Comparison of ENCODE assay signal across 8 cellular contexts in genomic region chr10:59905735-59906416, GRCh38. TPM values are rescaled to one million over a fixed set of nuclear protein-coding genes. Genes with fewer than 3 reads are reported as not detected.
A peak's percentile ranks its signal among the peaks of the same experiment; 100 is the strongest.
DNase-seq lines count a peak whose midpoint lies in the region; ATAC-seq and TF ChIP-seq lines count a peak whose summit lies in the region.

No MANE protein-coding gene starts in this region.

- H3K27ac ChIP-seq in RWPE1 (peak overlapping the region; percentile 89), dorsolateral prefrontal cortex (peak overlapping the region; percentile 66 to 99 (median 94)), upper lobe of right lung (peak overlapping the region; percentile 93)

- H3K4me1 ChIP-seq in mucosa of descending colon (ENCODE audit: low read depth) (peaks cover 37% of the 10 kb centered on the region), upper lobe of right lung (peaks cover 36% of the 10 kb centered on the region)

- H3K27me3 ChIP-seq in dorsolateral prefrontal cortex (no peaks in the 10 kb centered on the region), upper lobe of right lung (no peaks in the 10 kb centered on the region)

- H3K4me3 ChIP-seq in dorsolateral prefrontal cortex (peak overlapping the region; percentile 58 to 99 (median 93)), mucosa of descending colon (peak overlapping the region; percentile 89), upper lobe of right lung (peak overlapping the region; percentile 75)

- TF ChIP-seq CTCF in RWPE1 (conservative IDR thresholded peaks at IDR 0.05; ENCODE audit: low read depth) (no peak), dorsolateral prefrontal cortex (IDR thresholded peaks at IDR 0.05 in 54 of 56, conservative IDR thresholded peaks at IDR 0.05 in 2 of 56; ENCODE audit: low read depth in 1 of 56, partially characterized antibody in 56 of 56) (no peak), mucosa of descending colon (IDR thresholded peaks at IDR 0.05) (no peak), upper lobe of right lung (IDR thresholded peaks at IDR 0.05) (no peak)

- no peaks in the 10 kb centered on the region for H3K9me3 ChIP-seq in mucosa of descending colon
- no peaks in the 10 kb centered on the region for H3K9me3 ChIP-seq in upper lobe of right lung

- intact Hi-C loops in dorsolateral prefrontal cortex (cut with DNase I), result loop anchor here (2.0 to 10.0 kb wide), 5 partner anchors 41 to 279 kb away; no protein-coding TSS in a partner anchor
- intact Hi-C loops in mucosa of descending colon (cut with DNase I, micrococcal nuclease), result loop anchor here in 1 of 2 donors (2.0 kb wide), 1 partner anchor 41 kb away; no protein-coding TSS in a partner anchor
- intact Hi-C loops in upper lobe of right lung (cut with DNase I), result no loop called here

- ATAC-seq in mucosa of descending colon (peak; percentile 2), upper lobe of right lung (no peak), GM21786 (IDR thresholded peaks at IDR 0.05; ENCODE audit: unreplicated experiment) (no peak)

- H3K36me3 ChIP-seq in mucosa of descending colon (ENCODE audit: low read depth), result no peaks in the 10 kb centered on the region
- no peaks in the 10 kb centered on the region for H3K36me3 ChIP-seq in upper lobe of right lung

- DNase-seq in NCI-H1417 (lab: John Stamatoyannopoulos, UW) (peak in 2 of 3 experiments; percentile 49 to 53), NCI-H1417 treated with DMSO at 0.1 percent for 48 hours (lab: John Stamatoyannopoulos, UW) (no peak), RWPE1 (ENCODE audit: low spot score) (no peak), dorsolateral prefrontal cortex (peak in 1 of 10 donors; percentile 13), mucosa of descending colon (peak; percentile 38 to 71 (median 63)), upper lobe of right lung (peak; percentile 71), OCI-M1 (lab: John Stamatoyannopoulos, UW) (no peak)

- CTCF ChIA-PET in RWPE1 (lab: Yijun Ruan, JAX), result interaction anchor here (0.5 to 1.3 kb wide), 10 partner anchors 11 to 192 kb away, joined by 3 to 7 read pairs (median 3); no protein-coding TSS in a partner anchor

- POLR2A ChIA-PET in RWPE1 (lab: Yijun Ruan, JAX; ENCODE audit: low non-redundant PET), result interaction anchor here (0.8 to 1.5 kb wide), 2 partner anchors 14 to 41 kb away, joined by 3 to 12 read pairs; no protein-coding TSS in a partner anchor

RNA-seq across cellular contexts. Expression of gene CCDC6, which starts 0.5 kb away (rescaled TPM):
- total RNA-seq in dorsolateral prefrontal cortex, result 10 to 100 TPM; 30.9 to 97.2 (median 68.8) TPM
- 10 to 100 TPM; 54.5 to 73.1 (median 62.7) TPM for total RNA-seq in mucosa of descending colon
- 55.7 TPM for total RNA-seq in upper lobe of right lung

Comparison
In these comparisons a context has a peak if more than half of its experiments do, and no peak if none do; other contexts are left out.
1. DNase-seq: peak in NCI-H1417 (2 of 3), mucosa of descending colon (3 of 3) and upper lobe of right lung (single experiment); none in NCI-H1417 treated with DMSO at 0.1 percent for 48 hours (single experiment), RWPE1 (single experiment) and OCI-M1 (single experiment).
2. Peak in every context shown above with its lines, with median percentiles within 50 percentile points of each other: H3K27ac ChIP-seq and H3K4me3 ChIP-seq.